Comparison of ENCODE assay signal across 20 cellular contexts in the genomic region with DNA sequence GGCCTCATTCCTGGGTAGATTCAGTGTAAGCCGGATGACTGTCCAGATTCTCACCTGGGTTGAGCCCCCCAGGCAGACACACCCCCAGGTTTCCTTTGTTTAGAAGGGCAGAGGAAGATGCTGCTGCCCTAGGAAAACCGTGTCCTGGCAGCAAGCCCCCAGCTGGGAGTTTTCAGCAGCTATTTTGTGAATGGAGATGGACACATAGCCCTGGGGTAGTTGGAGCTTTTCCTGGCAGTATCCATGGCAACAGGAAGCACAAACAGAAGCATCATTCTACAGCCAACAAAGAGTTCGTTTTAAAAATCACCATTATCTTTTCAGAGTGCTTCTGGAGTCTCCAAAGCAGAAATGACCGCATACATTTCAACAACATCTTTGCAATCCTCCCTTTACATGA.
DNase-seq lines count a peak whose midpoint lies in the region; ATAC-seq and TF ChIP-seq lines count a peak whose summit lies in the region.
"Had no signal": no experiment of that assay in that cellular context is flagged by ENCODE, and none has a peak within 500 bp of the region (broad histone marks: within the 10 kb centered on the region; RNA-seq: fewer than 3 reads in every experiment).

No MANE protein-coding gene starts in this region.

- no peaks in the 10 kb centered on the region for H3K4me1 Mint-ChIP-seq in osteocyte (ENCODE audit: unreplicated experiment)
- H3K4me1 Mint-ChIP-seq: activated naive CD8-positive, alpha-beta T cell treated with anti-CD3 and anti-CD28 coated beads for 36 hours; CD8-positive, alpha-beta memory T cell had no signal

- ATAC-seq in GM18868 (IDR thresholded peaks at IDR 0.05; ENCODE audit: unreplicated experiment) (no peak), HG03175 (IDR thresholded peaks at IDR 0.05; ENCODE audit: unreplicated experiment) (no peak)
- ATAC-seq: activated CD4-positive, CD25-positive, alpha-beta regulatory T cell treated with anti-CD3 and anti-CD28 coated beads, Interleukin-2, amount 50 U/mL, for 24 hours; heart left ventricle; lower lobe of right lung; stimulated activated naive B cell treated with anti-CD40 and anti-IgM and Interleukin-4, amounts not matched to agents 10 μg/mL and 1 μg/mL and 100 μg/mL, for 72 hours had no signal

- no peak for TF ChIP-seq CTCF in osteocyte (IDR thresholded peaks at IDR 0.05)

- H3K4me3 Mint-ChIP-seq in osteocyte (ENCODE audit: unreplicated experiment): no peak overlapping the region
- H3K4me3 Mint-ChIP-seq: activated naive CD8-positive, alpha-beta T cell treated with anti-CD3 and anti-CD28 coated beads for 36 hours; CD8-positive, alpha-beta memory T cell; immature natural killer cell; stimulated activated naive B cell treated with anti-CD40 and anti-IgM and Interleukin-4, amounts not matched to agents 10 μg/mL and 1 μg/mL and 100 μg/mL, for 72 hours had no signal

- no peak overlapping the region for H3K27ac Mint-ChIP-seq in osteocyte (ENCODE audit: unreplicated experiment)
- H3K27ac Mint-ChIP-seq: activated naive CD8-positive, alpha-beta T cell treated with anti-CD3 and anti-CD28 coated beads for 36 hours; CD8-positive, alpha-beta memory T cell had no signal

- H3K27me3 Mint-ChIP-seq in osteocyte (ENCODE audit: unreplicated experiment): peaks cover 7% of the 10 kb centered on the region
- H3K27me3 Mint-ChIP-seq: activated naive CD8-positive, alpha-beta T cell treated with anti-CD3 and anti-CD28 coated beads for 36 hours; CD8-positive, alpha-beta memory T cell; stimulated activated naive B cell treated with anti-CD40 and anti-IgM and Interleukin-4, amounts not matched to agents 10 μg/mL and 1 μg/mL and 100 μg/mL, for 72 hours had no signal

- H3K9me3 Mint-ChIP-seq in osteocyte (ENCODE audit: unreplicated experiment): peaks cover 14% of the 10 kb centered on the region
- H3K9me3 Mint-ChIP-seq: activated naive CD8-positive, alpha-beta T cell treated with anti-CD3 and anti-CD28 coated beads for 36 hours had no signal

- H3K36me3 Mint-ChIP-seq in osteocyte (ENCODE audit: unreplicated experiment): no peaks in the 10 kb centered on the region

- DNase-seq in G401 (ENCODE audit: low spot score) (peak; percentile 32), SK-MEL-5 (ENCODE audit: low read depth, low spot score) (peak; percentile 19), hypothalamus (lab: John Stamatoyannopoulos, UW) (peak in 39 of 51 donors; percentile 4 to 82 (median 48)), osteocyte (ENCODE audit: extremely low spot score, unreplicated experiment) (peak; percentile 62), mucosa of gallbladder (ENCODE audit: low spot score) (no peak)
- DNase-seq: activated naive CD8-positive, alpha-beta T cell treated with anti-CD3 and anti-CD28 coated beads for 36 hours; CD8-positive, alpha-beta memory T cell; DMS79 treated with DMSO at 0.1 percent for 48 hours; heart left ventricle; immature natural killer cell; KG1; MV-4-11; NCI-H1930; NCI-H510A; stimulated activated naive B cell treated with anti-CD40 and anti-IgM and Interleukin-4, amounts not matched to agents 10 μg/mL and 1 μg/mL and 100 μg/mL, for 72 hours; trophoblast cell had no signal

- in situ Hi-C loops in G401 (cut with HindIII; ENCODE audit: low sequenced_read_pairs) (no loop called here), SK-MEL-5 (cut with HindIII; ENCODE audit: low pct_unique_long_range_greater_than_20kb, low sequenced_read_pairs) (no loop called here)
